In genomic region chr17:64384253-64385186, GRCh38 we compare ENCODE assay signal across 10 cellular contexts. TPM values are rescaled to one million over a fixed set of nuclear protein-coding genes. Genes with fewer than 3 reads are reported as not detected.
DNase-seq lines count a peak whose midpoint lies in the region; ATAC-seq and TF ChIP-seq lines count a peak whose summit lies in the region.
"Had no signal": no experiment of that assay in that cellular context is flagged by ENCODE, and none has a peak within 500 bp of the region (broad histone marks: within the 10 kb centered on the region; RNA-seq: fewer than 3 reads in every experiment).

No MANE protein-coding gene starts in this region.

- no peaks in the 10 kb centered on the region for H3K36me3 Mint-ChIP-seq in activated naive CD4-positive, alpha-beta T cell treated with anti-CD3 and anti-CD28 coated beads, Interleukin-2, amount 50 U/mL, for 24 hours
- H3K36me3 Mint-ChIP-seq in type B pancreatic cell, result no peaks in the 10 kb centered on the region

- no peaks in the 10 kb centered on the region for H3K9me3 Mint-ChIP-seq in activated naive CD4-positive, alpha-beta T cell treated with anti-CD3 and anti-CD28 coated beads, Interleukin-2, amount 50 U/mL, for 24 hours
- H3K9me3 Mint-ChIP-seq in type B pancreatic cell, result no peaks in the 10 kb centered on the region

- H3K27me3 Mint-ChIP-seq in activated naive CD4-positive, alpha-beta T cell treated with anti-CD3 and anti-CD28 coated beads, Interleukin-2, amount 50 U/mL, for 24 hours, result no peaks in the 10 kb centered on the region
- H3K27me3 Mint-ChIP-seq in type B pancreatic cell, result no peaks in the 10 kb centered on the region

- DNase-seq in activated naive CD4-positive, alpha-beta T cell (lab: John Stamatoyannopoulos, UW), result no peak
- DNase-seq in adrenal gland (no peak), lung microvascular endothelial cell (ENCODE audit: low read depth in 2 of 2) (peak; percentile 21 to 43), type B pancreatic cell (ENCODE audit: extremely low spot score, unreplicated experiment) (no peak), 8988T (no peak)
- no peak for DNase-seq in stimulated activated CD4-positive, alpha-beta T cell treated with anti-CD3 and anti-CD28 coated beads, Interleukin-2, amount 100 ng/mL, for 48 hours
- DNase-seq: KBM-7 had no signal

- ATAC-seq in HG02678 (IDR thresholded peaks at IDR 0.05; ENCODE audit: unreplicated experiment), result no peak
- ATAC-seq: Panc1 had no signal

- intact Hi-C loops in adrenal gland (cut with DNase I), result no loop called here

- peak overlapping the region; percentile 24 for H3K27ac Mint-ChIP-seq in activated naive CD4-positive, alpha-beta T cell treated with anti-CD3 and anti-CD28 coated beads, Interleukin-2, amount 50 U/mL, for 24 hours
- peak overlapping the region; percentile 39 for H3K27ac Mint-ChIP-seq in type B pancreatic cell

- H3K4me3 ChIP-seq in adrenal gland, result peak overlapping the region in 1 of 4 donors; percentile 49

- H3K36me3 ChIP-seq in adrenal gland (replicated peaks in 1 of 2), result no peaks in the 10 kb centered on the region

- H3K4me1 Mint-ChIP-seq in activated naive CD4-positive, alpha-beta T cell treated with anti-CD3 and anti-CD28 coated beads, Interleukin-2, amount 50 U/mL, for 24 hours, result peaks cover 43% of the 10 kb centered on the region
- peaks cover 14% of the 10 kb centered on the region for H3K4me1 Mint-ChIP-seq in type B pancreatic cell (ENCODE audit: unreplicated experiment)

- peaks cover 31 to 43% of the 10 kb centered on the region in 2 donors for H3K4me1 ChIP-seq in adrenal gland (replicated peaks in 1 of 2)

- 49 to 68% (median 64%) methylated on average over 6 to 7 of the region's 7 CpGs for WGBS in adrenal gland, 4 donors

- no peaks in the 10 kb centered on the region for H3K27me3 ChIP-seq in adrenal gland

- peak overlapping the region in 4 of 5 donors; percentile 43 to 92 (median 85) for H3K27ac ChIP-seq in adrenal gland

- no peaks in the 10 kb centered on the region for H3K9me3 ChIP-seq in adrenal gland (replicated peaks in 1 of 3)

- TF ChIP-seq POLR2A in adrenal gland (IDR thresholded peaks at IDR 0.05), result no peak

- peak overlapping the region; percentile 26 for H3K4me3 Mint-ChIP-seq in activated naive CD4-positive, alpha-beta T cell treated with anti-CD3 and anti-CD28 coated beads, Interleukin-2, amount 50 U/mL, for 24 hours
- H3K4me3 Mint-ChIP-seq in type B pancreatic cell, result no peak overlapping the region

- no peak for TF ChIP-seq CTCF in adrenal gland (IDR thresholded peaks at IDR 0.05)
- TF ChIP-seq CTCF in type B pancreatic cell (conservative IDR thresholded peaks at IDR 0.05), result no peak

RNA-seq across cellular contexts. Expression of gene PECAM1, which starts 6.1 kb away (rescaled TPM):
- total RNA-seq in adrenal gland (100 to 1,000 TPM in 3 of 8 donors, 10 to 100 TPM in 5; 32.1 to 119 (median 76.7) TPM), lung microvascular endothelial cell (395 and 423 TPM in 2 replicates), type B pancreatic cell (ENCODE audit: low replicate concordance) (0.21 TPM in 1 of 2 replicates, not detected in the other)
- polyA plus RNA-seq in adrenal gland, result 10 to 100 TPM; 11.6 to 46.0 (median 27.6) TPM

Comparison
In these comparisons a context has a peak if more than half of its experiments do, and no peak if none do; other contexts are left out.
1. DNase-seq: peak in lung microvascular endothelial cell (2 of 2); none in activated naive CD4-positive, alpha-beta T cell (0 of 4), adrenal gland (0 of 7), type B pancreatic cell (single experiment), stimulated activated CD4-positive, alpha-beta T cell treated with anti-CD3 and anti-CD28 coated beads, Interleukin-2, amount 100 ng/mL, for 48 hours (0 of 2) and 8988T (single experiment).
2. RNA of gene PECAM1, which starts 6.1 kb away (total RNA-seq): 395 to 423 TPM in lung microvascular endothelial cell and 32.1 to 119 TPM in adrenal gland; 0.21 TPM in type B pancreatic cell; every median in the first group is over 10 times any median in the second.